Comparison of ENCODE assay signal across 1 cellular context in the genomic region with DNA sequence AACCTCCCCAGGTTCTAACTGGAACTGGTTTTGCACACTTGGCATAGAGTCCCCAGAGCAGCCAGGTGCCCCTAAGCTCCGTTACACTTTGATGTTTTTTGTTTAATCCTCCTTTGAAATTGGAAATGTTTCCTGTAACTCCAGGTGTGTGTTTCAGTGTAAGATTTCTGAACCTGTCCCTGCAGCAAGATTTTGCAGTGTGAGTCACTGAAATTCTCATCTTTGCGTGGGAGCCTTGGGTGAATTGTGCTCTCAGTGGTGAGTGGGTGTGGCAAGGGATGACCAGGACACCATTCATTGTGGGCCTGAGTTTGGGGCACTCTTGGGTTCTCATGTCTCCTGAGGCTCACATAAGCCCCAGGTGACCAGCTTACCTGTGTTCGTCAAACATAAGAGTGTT.
TF ChIP-seq lines count a peak whose summit lies in the region.

No MANE protein-coding gene starts in this region.

TF ChIP-seq in IMR-90, 13 proteins besides CTCF, POLR2A, EP300 and RAD21 (continued from another document):
- no peak for TF ChIP-seq CEBPB (IDR thresholded peaks at IDR 0.05; ENCODE audit: low read depth, low read length)
- TF ChIP-seq MAZ (IDR thresholded peaks at IDR 0.05; ENCODE audit: borderline replicate concordance, low read depth, low read length): no peak
- TF ChIP-seq BHLHE40 (IDR thresholded peaks at IDR 0.05; ENCODE audit: low read depth, low read length): no peak
